ENCODE assay signal across 8 cellular contexts in genomic region chr17:47203984-47204721, GRCh38. TPM values are rescaled to one million over a fixed set of nuclear protein-coding genes. Genes with fewer than 3 reads are reported as not detected.
DNase-seq lines count a peak whose midpoint lies in the region; ATAC-seq and TF ChIP-seq lines count a peak whose summit lies in the region.

No MANE protein-coding gene starts in this region.

- no peaks in the 10 kb centered on the region for H3K79me2 ChIP-seq in DND-41 (ENCODE audit: insufficient read depth, low read length)

- H3K4me3 ChIP-seq in DND-41 (ENCODE audit: low read depth in 1 of 2, low read length in 2 of 2) (no peak overlapping the region), adipocyte (ENCODE audit: low read length) (peak overlapping the region; percentile 3), skeletal muscle satellite cell (ENCODE audit: low read length) (no peak overlapping the region)

- H3K4me1 ChIP-seq in DND-41 (ENCODE audit: insufficient read depth, low read length), result peaks cover 20% of the 10 kb centered on the region
- peaks cover 25% of the 10 kb centered on the region for H3K4me1 ChIP-seq in adipocyte (ENCODE audit: control insufficient read depth, insufficient read depth, low read length)
- peaks cover 24% of the 10 kb centered on the region for H3K4me1 ChIP-seq in skeletal muscle satellite cell (ENCODE audit: control insufficient read depth, insufficient read depth, low read length)

- no peak overlapping the region for H3K9ac ChIP-seq in DND-41 (ENCODE audit: low read depth, low read length)
- H3K9ac ChIP-seq in adipocyte (ENCODE audit: low read length), result no peak overlapping the region
- peak overlapping the region; percentile 14 for H3K9ac ChIP-seq in skeletal muscle satellite cell (ENCODE audit: low read depth, low read length)

- peak overlapping the region; percentile 43 for H3K27ac ChIP-seq in DND-41 (ENCODE audit: low read length)

- H3K27me3 ChIP-seq in DND-41 (ENCODE audit: insufficient read depth, low read length, poor library complexity), result no peaks in the 10 kb centered on the region
- no peaks in the 10 kb centered on the region for H3K27me3 ChIP-seq in adipocyte (replicated peaks; ENCODE audit: control insufficient read depth, insufficient read depth, low read length)
- no peaks in the 10 kb centered on the region for H3K27me3 ChIP-seq in skeletal muscle satellite cell (ENCODE audit: control insufficient read depth, insufficient read depth, low read length)

- TF ChIP-seq CTCF in DND-41 (IDR thresholded peaks at IDR 0.05; ENCODE audit: borderline replicate concordance, extremely low read depth, low read length, poor library complexity, severe bottlenecking), result no peak

- H3K4me2 ChIP-seq in DND-41 (ENCODE audit: insufficient read depth, low read length) (peak overlapping the region; percentile 39; the same call in 1 of the 2 replicates), skeletal muscle satellite cell (ENCODE audit: low read length) (no peak overlapping the region)

- ATAC-seq in DND-41 (ENCODE audit: insufficient read depth, low read depth) (peak; percentile 83), GM21825 (IDR thresholded peaks at IDR 0.05; ENCODE audit: unreplicated experiment) (no peak)

- peak; percentile 73 for DNase-seq in DND-41
- peak; percentile 49 for DNase-seq in RPMI8226
- no peak for DNase-seq in adipocyte (ENCODE audit: low read depth)
- DNase-seq in G401 (ENCODE audit: low spot score), result no peak
- no peak for DNase-seq in SW480 (ENCODE audit: low spot score)
- DNase-seq in NCI-H1417 treated with DMSO at 0.1 percent for 48 hours (lab: John Stamatoyannopoulos, UW), result no peak

- H4K20me1 ChIP-seq in DND-41 (ENCODE audit: insufficient read depth, low read length), result no peaks in the 10 kb centered on the region

- H3K36me3 ChIP-seq in DND-41 (ENCODE audit: insufficient read depth, low read length) (no peaks in the 10 kb centered on the region), adipocyte (ENCODE audit: control insufficient read depth, insufficient read depth, low read length, severe bottlenecking) (no peaks in the 10 kb centered on the region), skeletal muscle satellite cell (ENCODE audit: insufficient read depth, low read length) (no peaks in the 10 kb centered on the region)

- H3K9me3 ChIP-seq in DND-41 (ENCODE audit: insufficient read depth, low read length, severe bottlenecking) (no peaks in the 10 kb centered on the region), adipocyte (ENCODE audit: control insufficient read depth, low read length) (no peaks in the 10 kb centered on the region), skeletal muscle satellite cell (replicated peaks; ENCODE audit: low read length) (no peaks in the 10 kb centered on the region)

- H2AFZ ChIP-seq in DND-41 (ENCODE audit: low read depth, low read length), result no peak overlapping the region

- in situ Hi-C loops in G401 (cut with HindIII; ENCODE audit: low sequenced_read_pairs), result no loop called here

RNA-seq across cellular contexts. Expression of gene MYL4, which starts 5.0 kb away (rescaled TPM):
- total RNA-seq in skeletal muscle satellite cell (2012; rRNA removed), result 21.4 TPM in 1 of 2 replicates, not detected in the other
- total RNA-seq in G401 (2014; rRNA removed; shearing (Covaris generic)), result not detected in 2 replicates

RNA-seq across cellular contexts. Expression of gene CDC27, which starts 15.1 kb away (rescaled TPM):
- 70.5 and 71.4 TPM in 2 replicates for total RNA-seq in skeletal muscle satellite cell (2012; rRNA removed)
- 59.3 and 103 TPM in 2 replicates for total RNA-seq in G401 (2014; rRNA removed; shearing (Covaris generic))

RNA-seq across cellular contexts. Expression of gene ITGB3, which starts 49.5 kb away (rescaled TPM):
- 71.7 and 83.9 TPM in 2 replicates for total RNA-seq in skeletal muscle satellite cell (2012; rRNA removed)
- total RNA-seq in G401 (2014; rRNA removed; shearing (Covaris generic)), result not detected in 2 replicates

Comparison
In these comparisons a context has a peak if more than half of its experiments do, and no peak if none do; other contexts are left out.
1. DNase-seq: peak in DND-41 (single experiment) and RPMI8226 (single experiment); none in adipocyte (single experiment), G401 (single experiment), SW480 (single experiment) and NCI-H1417 treated with DMSO at 0.1 percent for 48 hours (single experiment).